10 cellular contexts compared by ENCODE assay signal in genomic region chr1:39508857-39509305, GRCh38. TPM values are rescaled to one million over a fixed set of nuclear protein-coding genes. Genes with fewer than 3 reads are reported as not detected.
A peak's percentile ranks its signal among the peaks of the same experiment; 100 is the strongest.
DNase-seq lines count a peak whose midpoint lies in the region; ATAC-seq and TF ChIP-seq lines count a peak whose summit lies in the region.
"Had no signal": no experiment of that assay in that cellular context is flagged by ENCODE, and none has a peak within 500 bp of the region (broad histone marks: within the 10 kb centered on the region; RNA-seq: fewer than 3 reads in every experiment).

No MANE protein-coding gene starts in this region.

- ATAC-seq in GM18873 (IDR thresholded peaks at IDR 0.05; ENCODE audit: low FRiP score, unreplicated experiment) (peak; percentile 14), HG02885 (IDR thresholded peaks at IDR 0.05; ENCODE audit: poor library complexity, unreplicated experiment) (peak; percentile 22), GM21737 (IDR thresholded peaks at IDR 0.05; ENCODE audit: unreplicated experiment) (no peak)
- peak; percentile 50 for ATAC-seq in activated CD8-positive, alpha-beta T cell treated with anti-CD3 and anti-CD28 coated beads, Interleukin-2, amount 10 ng/mL, durations not matched to agents 7 days and 5 days

- H3K4me1 Mint-ChIP-seq in activated CD8-positive, alpha-beta T cell treated with anti-CD3 and anti-CD28 coated beads, Interleukin-2, amount 10 ng/mL, durations not matched to agents 7 days and 5 days (ENCODE audit: low read depth): peaks cover 19% of the 10 kb centered on the region
- H3K4me1 Mint-ChIP-seq in osteocyte (ENCODE audit: unreplicated experiment): peaks cover 11% of the 10 kb centered on the region
- no peaks in the 10 kb centered on the region for H3K4me1 Mint-ChIP-seq in mesothelial cell of epicardium

- no peak for TF ChIP-seq CTCF in osteocyte (IDR thresholded peaks at IDR 0.05)
- no peak for TF ChIP-seq CTCF in mesothelial cell of epicardium (IDR thresholded peaks at IDR 0.05; ENCODE audit: unreplicated experiment)

- no peaks in the 10 kb centered on the region for H3K36me3 Mint-ChIP-seq in activated CD8-positive, alpha-beta T cell treated with anti-CD3 and anti-CD28 coated beads, Interleukin-2, amount 10 ng/mL, durations not matched to agents 7 days and 5 days (ENCODE audit: low read depth)
- H3K36me3 Mint-ChIP-seq in osteocyte (ENCODE audit: unreplicated experiment): no peaks in the 10 kb centered on the region
- H3K36me3 Mint-ChIP-seq in mesothelial cell of epicardium: no peaks in the 10 kb centered on the region

- CTCF ChIA-PET in activated CD8-positive, alpha-beta T cell treated with anti-CD3 and anti-CD28 coated beads, Interleukin-2, amount 10 ng/mL, durations not matched to agents 7 days and 5 days (lab: Charles Lee): interaction anchor here (0.7 kb wide), 1 partner anchor 410 kb away, joined by 5 read pairs; no protein-coding TSS in a partner anchor

- H3K9me3 Mint-ChIP-seq in activated CD8-positive, alpha-beta T cell treated with anti-CD3 and anti-CD28 coated beads, Interleukin-2, amount 10 ng/mL, durations not matched to agents 7 days and 5 days (ENCODE audit: insufficient read depth): no peaks in the 10 kb centered on the region
- H3K9me3 Mint-ChIP-seq in osteocyte (ENCODE audit: unreplicated experiment) (no peaks in the 10 kb centered on the region), mesothelial cell of epicardium (no peaks in the 10 kb centered on the region)

- DNase-seq in activated CD8-positive, alpha-beta T cell treated with anti-CD3 and anti-CD28 coated beads, Interleukin-2, amount 10 ng/mL, durations not matched to agents 7 days and 5 days: peak; percentile 31
- DNase-seq in osteocyte (ENCODE audit: extremely low spot score, unreplicated experiment): no peak
- no peak for DNase-seq in LoVo (ENCODE audit: low spot score)
- DNase-seq in effector CD8-positive, alpha-beta T cell (lab: John Stamatoyannopoulos, UW): no peak
- DNase-seq in mesothelial cell of epicardium (ENCODE audit: low spot score in 2 of 2, unreplicated experiment in 2 of 2): no peak
- DNase-seq: NCI-H1105, retina had no signal

- H3K4me3 Mint-ChIP-seq in activated CD8-positive, alpha-beta T cell treated with anti-CD3 and anti-CD28 coated beads, Interleukin-2, amount 10 ng/mL, durations not matched to agents 7 days and 5 days: no peak overlapping the region
- no peak overlapping the region for H3K4me3 Mint-ChIP-seq in osteocyte (ENCODE audit: unreplicated experiment)
- H3K4me3 Mint-ChIP-seq in mesothelial cell of epicardium: no peak overlapping the region

- H3K27me3 Mint-ChIP-seq in activated CD8-positive, alpha-beta T cell treated with anti-CD3 and anti-CD28 coated beads, Interleukin-2, amount 10 ng/mL, durations not matched to agents 7 days and 5 days (ENCODE audit: low read depth): peaks cover 12% of the 10 kb centered on the region
- H3K27me3 Mint-ChIP-seq in osteocyte (ENCODE audit: unreplicated experiment) (no peaks in the 10 kb centered on the region), mesothelial cell of epicardium (ENCODE audit: low read depth) (peaks cover 15% of the 10 kb centered on the region)

- H3K27ac Mint-ChIP-seq in activated CD8-positive, alpha-beta T cell treated with anti-CD3 and anti-CD28 coated beads, Interleukin-2, amount 10 ng/mL, durations not matched to agents 7 days and 5 days: no peak overlapping the region
- H3K27ac Mint-ChIP-seq in osteocyte (ENCODE audit: unreplicated experiment) (peak overlapping the region; percentile 3), mesothelial cell of epicardium (no peak overlapping the region)

- POLR2A ChIA-PET in activated CD8-positive, alpha-beta T cell treated with anti-CD3 and anti-CD28 coated beads, Interleukin-2, amount 10 ng/mL, durations not matched to agents 7 days and 5 days (lab: Charles Lee): no interaction called here

RNA-seq across cellular contexts. Expression of gene BMP8A, which starts 17.4 kb away (rescaled TPM):
- under 1 TPM in 1 of 2 experiments, not detected in 1; 0.16 TPM for total RNA-seq in activated CD8-positive, alpha-beta T cell treated with anti-CD3 and anti-CD28 coated beads, Interleukin-2, amount 10 ng/mL, durations not matched to agents 7 days and 5 days
- total RNA-seq in osteocyte: not detected in 2 replicates
- 0.27 TPM in 1 of 3 replicates, not detected in the others for total RNA-seq in mesothelial cell of epicardium
